ENCODE assay signal across 1 cellular context in genomic region chr1:154237435-154237834, GRCh38.
TF ChIP-seq lines count a peak whose summit lies in the region.

No MANE protein-coding gene starts in this region.

TF ChIP-seq in HepG2, 621 proteins besides CTCF, POLR2A, EP300 and RAD21 (continued from another document and continues in another):
- peak; percentile 96 for TF ChIP-seq PAXIP1 (CRISPR knock-in tag; conservative IDR thresholded peaks at IDR 0.05)
- no peak for TF ChIP-seq PCBP1 (IDR thresholded peaks at IDR 0.05; ENCODE audit: borderline replicate concordance, low read depth, low read length)
- TF ChIP-seq, protein P1, sequence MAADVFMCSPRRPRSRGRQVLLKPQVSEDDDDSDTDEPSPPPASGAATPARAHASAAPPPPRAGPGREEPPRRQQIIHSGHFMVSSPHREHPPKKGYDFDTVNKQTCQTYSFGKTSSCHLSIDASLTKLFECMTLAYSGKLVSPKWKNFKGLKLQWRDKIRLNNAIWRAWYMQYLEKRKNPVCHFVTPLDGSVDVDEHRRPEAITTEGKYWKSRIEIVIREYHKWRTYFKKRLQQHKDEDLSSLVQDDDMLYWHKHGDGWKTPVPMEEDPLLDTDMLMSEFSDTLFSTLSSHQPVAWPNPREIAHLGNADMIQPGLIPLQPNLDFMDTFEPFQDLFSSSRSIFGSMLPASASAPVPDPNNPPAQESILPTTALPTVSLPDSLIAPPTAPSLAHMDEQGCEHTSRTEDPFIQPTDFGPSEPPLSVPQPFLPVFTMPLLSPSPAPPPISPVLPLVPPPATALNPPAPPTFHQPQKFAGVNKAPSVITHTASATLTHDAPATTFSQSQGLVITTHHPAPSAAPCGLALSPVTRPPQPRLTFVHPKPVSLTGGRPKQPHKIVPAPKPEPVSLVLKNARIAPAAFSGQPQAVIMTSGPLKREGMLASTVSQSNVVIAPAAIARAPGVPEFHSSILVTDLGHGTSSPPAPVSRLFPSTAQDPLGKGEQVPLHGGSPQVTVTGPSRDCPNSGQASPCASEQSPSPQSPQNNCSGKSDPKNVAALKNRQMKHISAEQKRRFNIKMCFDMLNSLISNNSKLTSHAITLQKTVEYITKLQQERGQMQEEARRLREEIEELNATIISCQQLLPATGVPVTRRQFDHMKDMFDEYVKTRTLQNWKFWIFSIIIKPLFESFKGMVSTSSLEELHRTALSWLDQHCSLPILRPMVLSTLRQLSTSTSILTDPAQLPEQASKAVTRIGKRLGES (CRISPR knock-in tag; IDR thresholded peaks at IDR 0.05; ENCODE audit: borderline replicate concordance), result no peak
- no peak for TF ChIP-seq ZNF432 (CRISPR knock-in tag; IDR thresholded peaks at IDR 0.05; ENCODE audit: borderline replicate concordance)
- TF ChIP-seq, protein P2, sequence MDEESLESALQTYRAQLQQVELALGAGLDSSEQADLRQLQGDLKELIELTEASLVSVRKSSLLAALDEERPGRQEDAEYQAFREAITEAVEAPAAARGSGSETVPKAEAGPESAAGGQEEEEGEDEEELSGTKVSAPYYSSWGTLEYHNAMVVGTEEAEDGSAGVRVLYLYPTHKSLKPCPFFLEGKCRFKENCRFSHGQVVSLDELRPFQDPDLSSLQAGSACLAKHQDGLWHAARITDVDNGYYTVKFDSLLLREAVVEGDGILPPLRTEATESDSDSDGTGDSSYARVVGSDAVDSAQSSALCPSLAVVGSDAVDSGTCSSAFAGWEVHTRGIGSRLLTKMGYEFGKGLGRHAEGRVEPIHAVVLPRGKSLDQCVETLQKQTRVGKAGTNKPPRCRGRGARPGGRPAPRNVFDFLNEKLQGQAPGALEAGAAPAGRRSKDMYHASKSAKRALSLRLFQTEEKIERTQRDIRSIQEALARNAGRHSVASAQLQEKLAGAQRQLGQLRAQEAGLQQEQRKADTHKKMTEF (CRISPR knock-in tag; IDR thresholded peaks at IDR 0.05), result peak; percentile 40; the same call in 1 of the 2 replicates
- no peak for TF ChIP-seq ZNF672 (CRISPR knock-in tag; IDR thresholded peaks at IDR 0.05)
- no peak for TF ChIP-seq JDP2 (CRISPR knock-in tag; IDR thresholded peaks at IDR 0.05; ENCODE audit: borderline replicate concordance)
- no peak for TF ChIP-seq EHMT2 (IDR thresholded peaks at IDR 0.05; ENCODE audit: borderline replicate concordance, low read depth, low read length)
- TF ChIP-seq ZNF563 (CRISPR knock-in tag; IDR thresholded peaks at IDR 0.05), result no peak
- no peak for TF ChIP-seq ZSCAN29 (CRISPR knock-in tag; conservative IDR thresholded peaks at IDR 0.05)
- TF ChIP-seq NCOR1 (IDR thresholded peaks at IDR 0.05; ENCODE audit: borderline replicate concordance, low read length), result peak; percentile 89
- no peak for TF ChIP-seq ZNF253 (CRISPR knock-in tag; IDR thresholded peaks at IDR 0.05; ENCODE audit: borderline replicate concordance)
- no peak for TF ChIP-seq ZNF180 (CRISPR knock-in tag; IDR thresholded peaks at IDR 0.05; ENCODE audit: borderline replicate concordance, low read depth)
- peak; percentile 59; the same call in 1 of the 2 replicates for TF ChIP-seq MBD4 (IDR thresholded peaks at IDR 0.05; ENCODE audit: borderline replicate concordance, low read length)
- no peak for TF ChIP-seq PHF20 (CRISPR knock-in tag; IDR thresholded peaks at IDR 0.05)
- TF ChIP-seq, protein P3, sequence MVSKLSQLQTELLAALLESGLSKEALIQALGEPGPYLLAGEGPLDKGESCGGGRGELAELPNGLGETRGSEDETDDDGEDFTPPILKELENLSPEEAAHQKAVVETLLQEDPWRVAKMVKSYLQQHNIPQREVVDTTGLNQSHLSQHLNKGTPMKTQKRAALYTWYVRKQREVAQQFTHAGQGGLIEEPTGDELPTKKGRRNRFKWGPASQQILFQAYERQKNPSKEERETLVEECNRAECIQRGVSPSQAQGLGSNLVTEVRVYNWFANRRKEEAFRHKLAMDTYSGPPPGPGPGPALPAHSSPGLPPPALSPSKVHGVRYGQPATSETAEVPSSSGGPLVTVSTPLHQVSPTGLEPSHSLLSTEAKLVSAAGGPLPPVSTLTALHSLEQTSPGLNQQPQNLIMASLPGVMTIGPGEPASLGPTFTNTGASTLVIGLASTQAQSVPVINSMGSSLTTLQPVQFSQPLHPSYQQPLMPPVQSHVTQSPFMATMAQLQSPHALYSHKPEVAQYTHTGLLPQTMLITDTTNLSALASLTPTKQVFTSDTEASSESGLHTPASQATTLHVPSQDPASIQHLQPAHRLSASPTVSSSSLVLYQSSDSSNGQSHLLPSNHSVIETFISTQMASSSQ (IDR thresholded peaks at IDR 0.05; ENCODE audit: low read depth), result no peak
- TF ChIP-seq, protein P3 (CRISPR knock-in tag; IDR thresholded peaks at IDR 0.05; ENCODE audit: borderline replicate concordance), result peak; percentile 76; the same call in 1 of the 2 replicates
- no peak for TF ChIP-seq HNRNPUL1 (IDR thresholded peaks at IDR 0.05; ENCODE audit: low read depth, low read length)
- no peak for TF ChIP-seq MTF1 (CRISPR knock-in tag; IDR thresholded peaks at IDR 0.05)
- no peak for TF ChIP-seq REL (CRISPR knock-in tag; conservative IDR thresholded peaks at IDR 0.05)
- TF ChIP-seq, protein P4, sequence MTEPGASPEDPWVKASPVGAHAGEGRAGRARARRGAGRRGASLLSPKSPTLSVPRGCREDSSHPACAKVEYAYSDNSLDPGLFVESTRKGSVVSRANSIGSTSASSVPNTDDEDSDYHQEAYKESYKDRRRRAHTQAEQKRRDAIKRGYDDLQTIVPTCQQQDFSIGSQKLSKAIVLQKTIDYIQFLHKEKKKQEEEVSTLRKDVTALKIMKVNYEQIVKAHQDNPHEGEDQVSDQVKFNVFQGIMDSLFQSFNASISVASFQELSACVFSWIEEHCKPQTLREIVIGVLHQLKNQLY (CRISPR knock-in tag; IDR thresholded peaks at IDR 0.05), result 0 out of 2 replicates have a peak, but pooled peaks have one; percentile 14
- no peak for TF ChIP-seq ZNF619 (CRISPR knock-in tag; IDR thresholded peaks at IDR 0.05)
- no peak for TF ChIP-seq SPEN (CRISPR knock-in tag; IDR thresholded peaks at IDR 0.05; ENCODE audit: low read depth)
- TF ChIP-seq RFX3 (CRISPR knock-in tag; IDR thresholded peaks at IDR 0.05), result no peak
- no peak for TF ChIP-seq USF2 (IDR thresholded peaks at IDR 0.05; ENCODE audit: low read depth, low read length)
- no peak for TF ChIP-seq USF2 (CRISPR knock-in tag; IDR thresholded peaks at IDR 0.05; ENCODE audit: borderline replicate concordance)
- TF ChIP-seq YEATS4 (CRISPR knock-in tag; IDR thresholded peaks at IDR 0.05; ENCODE audit: borderline replicate concordance), result 0 out of 2 replicates have a peak, but pooled peaks have one; percentile 25
- no peak for TF ChIP-seq ZNF543 (CRISPR knock-in tag; IDR thresholded peaks at IDR 0.05)
- TF ChIP-seq HHEX (CRISPR knock-in tag; IDR thresholded peaks at IDR 0.05), result peak; percentile 61
- peak; percentile 48; the same call in 1 of the 2 replicates for TF ChIP-seq SALL1 (CRISPR knock-in tag; IDR thresholded peaks at IDR 0.05)
- TF ChIP-seq ZSCAN21 (CRISPR knock-in tag; IDR thresholded peaks at IDR 0.05; ENCODE audit: borderline replicate concordance), result no peak
- TF ChIP-seq ZNF609 (CRISPR knock-in tag; IDR thresholded peaks at IDR 0.05; ENCODE audit: borderline replicate concordance), result peak; percentile 90
- no peak for TF ChIP-seq SRF (IDR thresholded peaks at IDR 0.05; ENCODE audit: low read depth, low read length)
- no peak for TF ChIP-seq ZNF746 (CRISPR knock-in tag; IDR thresholded peaks at IDR 0.05)
- TF ChIP-seq GMEB2 (CRISPR knock-in tag; IDR thresholded peaks at IDR 0.05; ENCODE audit: low read depth), result no peak
